9 cellular contexts compared by ENCODE assay signal in the genomic region with DNA sequence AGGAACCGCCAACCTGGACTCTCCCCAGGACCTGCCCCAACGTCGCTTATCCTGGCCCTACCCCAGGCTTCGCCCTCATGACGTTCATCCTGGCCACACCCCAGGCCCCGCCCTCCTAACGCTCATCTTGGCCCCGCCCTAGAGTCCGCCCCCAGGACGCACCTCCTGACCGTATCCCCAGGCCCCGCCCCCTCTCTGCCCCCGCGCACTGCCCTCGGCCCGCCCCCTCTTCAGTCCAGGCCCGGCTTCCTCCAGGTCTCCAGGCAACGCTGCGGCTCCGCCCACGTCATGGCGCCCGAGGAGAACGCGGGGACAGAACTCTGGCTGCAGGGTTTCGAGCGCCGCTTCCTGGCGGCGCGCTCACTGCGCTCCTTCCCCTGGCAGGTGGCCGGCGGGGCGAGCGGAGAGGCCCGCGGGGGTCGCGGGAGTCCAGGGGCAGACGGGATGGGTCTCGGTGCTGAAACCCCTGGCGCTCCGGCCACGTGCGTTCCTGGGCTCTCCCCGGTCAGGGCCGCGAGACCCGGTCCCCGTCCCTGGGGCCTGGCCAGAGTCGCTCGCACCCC. TPM values are rescaled to one million over a fixed set of nuclear protein-coding genes. Genes with fewer than 3 reads are reported as not detected.
A peak's percentile ranks its signal among the peaks of the same experiment; 100 is the strongest.
DNase-seq lines count a peak whose midpoint lies in the region; ATAC-seq and TF ChIP-seq lines count a peak whose summit lies in the region.
"Not testable (repeated sequence)": the region's sequence is repeated elsewhere in the genome, so short reads cannot be mapped to it uniquely, and the experiment has no call there.
"Had no signal": no experiment of that assay in that cellular context is flagged by ENCODE, and none has a peak within 500 bp of the region (broad histone marks: within the 10 kb centered on the region; RNA-seq: fewer than 3 reads in every experiment).

No MANE protein-coding gene starts in this region.

- peak overlapping the region; percentile 90 for H3K27ac Mint-ChIP-seq in mesothelial cell of epicardium

- H3K27me3 Mint-ChIP-seq in mesothelial cell of epicardium (ENCODE audit: low read depth): not testable (repeated sequence)

- peak overlapping the region; percentile 38; the same call in 1 of the 2 replicates for H2AFZ ChIP-seq in MM.1S (ENCODE audit: low read length)

- peak overlapping the region; percentile 74 for H3K4me2 ChIP-seq in MM.1S (ENCODE audit: low read depth, low read length)

- H3K27me3 ChIP-seq in MM.1S (replicated peaks; ENCODE audit: insufficient read depth, low read length); esophagus squamous epithelium: not testable (repeated sequence)

- H3K27ac ChIP-seq in MM.1S (ENCODE audit: low read length): peak overlapping the region; percentile 73; the same call in 1 of the 2 replicates
- H3K27ac ChIP-seq in esophagus squamous epithelium: peak overlapping the region; percentile 79 to 95 (median 90)

- H3K9me3 Mint-ChIP-seq in mesothelial cell of epicardium: not testable (repeated sequence)

- peak overlapping the region; percentile 67 for H3K4me3 ChIP-seq in MM.1S (ENCODE audit: low read length)
- peak overlapping the region; percentile 61 to 85 (median 80) for H3K4me3 ChIP-seq in esophagus squamous epithelium

- H3K9ac ChIP-seq in MM.1S (ENCODE audit: low read length): peak overlapping the region; percentile 77

- not testable (repeated sequence) for H3K4me1 Mint-ChIP-seq in mesothelial cell of epicardium

- H3K36me3 ChIP-seq in MM.1S (replicated peaks; ENCODE audit: insufficient read depth, low read length); esophagus squamous epithelium: not testable (repeated sequence)

- not testable (repeated sequence) for H3K9me2 ChIP-seq in MM.1S (replicated peaks; ENCODE audit: insufficient read depth, low read length)

- not testable (repeated sequence) for H3K4me1 ChIP-seq in MM.1S (ENCODE audit: low read length)
- H3K4me1 ChIP-seq in esophagus squamous epithelium: peaks cover 0 to 15% (median 4%) of the 10 kb centered on the region in 3 donors

- H3K9me3 ChIP-seq in MM.1S (replicated peaks; ENCODE audit: insufficient read depth, low read length); esophagus squamous epithelium: not testable (repeated sequence)

- peak overlapping the region; percentile 76 for H3K4me3 Mint-ChIP-seq in mesothelial cell of epicardium

- peak in 1 of 4 donors; percentile 65 for TF ChIP-seq POLR2A in esophagus squamous epithelium (IDR thresholded peaks at IDR 0.05)

- H3K79me2 ChIP-seq in MM.1S (ENCODE audit: low read length): not testable (repeated sequence)

- DNase-seq in Ammon's horn (ENCODE audit: low spot score) (peak; percentile 98), MM.1S (peak; percentile 94), SK-N-DZ (ENCODE audit: low spot score) (peak; percentile 90), esophagus squamous epithelium (lab: John Stamatoyannopoulos, UW) (peak; percentile 82), mesothelial cell of epicardium (ENCODE audit: low spot score in 2 of 2, unreplicated experiment in 2 of 2) (peak; percentile 83 to 94)
- DNase-seq in activated effector memory CD4-positive, alpha-beta T cell treated with anti-CD3 and anti-CD28 coated beads, Interleukin-2, amount 50 U/mL, for 16 hours: peak; percentile 98
- DNase-seq in stimulated activated CD4-positive, alpha-beta T cell treated with anti-CD3 and anti-CD28 coated beads, TNF-alpha, amount 100 ng/mL, for 1 hour (ENCODE audit: low read depth in 3 of 3, low spot score in 1 of 3): peak; percentile 92 to 97 (median 95)

- not testable (repeated sequence) for H3F3A ChIP-seq in MM.1S (ENCODE audit: insufficient read depth, low read length)

- intact Hi-C loops in esophagus squamous epithelium (cut with DNase I): not testable (repeated sequence)

- peak; percentile 99 for ATAC-seq in GM21423 (IDR thresholded peaks at IDR 0.05; ENCODE audit: unreplicated experiment)

- 5% methylated on average over 13 of the region's 53 CpGs; no CpG with 5 or more reads in 1 of the 2 donors for WGBS in esophagus squamous epithelium, 2 donors

- H3K36me3 Mint-ChIP-seq in mesothelial cell of epicardium: not testable (repeated sequence)

- TF ChIP-seq CTCF in MM.1S (IDR thresholded peaks at IDR 0.05; ENCODE audit: low read length); esophagus squamous epithelium (IDR thresholded peaks at IDR 0.05); mesothelial cell of epicardium (IDR thresholded peaks at IDR 0.05; ENCODE audit: unreplicated experiment): not testable (repeated sequence)

- H4K20me1 ChIP-seq in MM.1S (ENCODE audit: insufficient read depth, low read length): not testable (repeated sequence)

RNA-seq across cellular contexts. Expression of gene FAM90A26, which starts 17.1 kb away (rescaled TPM):
- polyA plus RNA-seq in SK-N-DZ (2014; cell fraction: cytosol; rRNA removed): not detected in 2 replicates
- polyA plus RNA-seq in SK-N-DZ (2014; cell fraction: nucleus; rRNA removed): not detected in 2 replicates
- total RNA-seq in esophagus squamous epithelium (not detected), mesothelial cell of epicardium (not detected in 3 replicates)
- total RNA-seq: PC-9 had no signal

RNA-seq across cellular contexts. Expression of gene USP17L10, which starts 57.4 kb away (rescaled TPM):
- not detected in 2 replicates for polyA plus RNA-seq in SK-N-DZ (2014; cell fraction: cytosol; rRNA removed)
- polyA plus RNA-seq in SK-N-DZ (2014; cell fraction: nucleus; rRNA removed): not detected in 2 replicates
- total RNA-seq in esophagus squamous epithelium: not detected
- not detected in 3 replicates for total RNA-seq in mesothelial cell of epicardium
- total RNA-seq: PC-9 had no signal

Comparison
In these comparisons a context has a peak if more than half of its experiments do, and no peak if none do; other contexts are left out.
1. Peak in every context shown above with its lines: DNase-seq, ATAC-seq, H3K4me3 ChIP-seq and H3K27ac ChIP-seq.